ENCODE assay signal across 2 cellular contexts in the genomic region with DNA sequence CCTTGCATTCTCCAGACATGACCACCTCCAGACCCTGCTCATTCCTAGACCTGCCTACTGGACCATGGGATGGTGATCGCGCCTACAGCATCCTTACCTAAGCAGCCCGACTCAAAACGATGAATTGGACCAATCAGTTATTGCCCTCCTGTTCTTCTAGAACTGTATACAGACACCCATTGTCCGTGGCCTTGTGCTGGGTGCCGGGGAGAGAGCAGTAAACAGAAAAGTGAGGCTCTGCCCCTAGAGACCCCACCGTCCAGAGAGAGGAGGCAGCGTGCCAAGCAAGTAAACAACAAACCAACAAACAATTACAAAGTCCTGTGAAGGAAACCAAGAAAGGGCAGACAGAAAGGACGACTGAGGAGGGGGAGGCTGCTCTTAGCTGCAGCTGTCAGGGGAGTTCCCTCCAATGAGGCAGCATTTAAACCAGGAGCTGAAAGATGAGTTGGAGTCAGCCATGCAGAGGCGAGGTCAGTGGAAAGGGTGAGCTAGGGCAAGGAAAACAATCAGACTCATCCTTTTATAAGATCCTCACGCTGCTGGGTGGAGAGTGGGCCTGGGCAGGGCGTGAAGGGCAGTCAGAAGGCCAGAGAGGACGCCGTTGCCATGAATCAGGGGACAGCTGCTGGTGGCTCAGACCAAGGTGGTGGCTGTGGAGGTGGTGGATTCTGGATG.
TF ChIP-seq lines count a peak whose summit lies in the region.

No MANE protein-coding gene starts in this region.

TF ChIP-seq in GM23338, 12 proteins besides CTCF, POLR2A, EP300 and RAD21 (continues in another document):
- TF ChIP-seq, protein P1, sequence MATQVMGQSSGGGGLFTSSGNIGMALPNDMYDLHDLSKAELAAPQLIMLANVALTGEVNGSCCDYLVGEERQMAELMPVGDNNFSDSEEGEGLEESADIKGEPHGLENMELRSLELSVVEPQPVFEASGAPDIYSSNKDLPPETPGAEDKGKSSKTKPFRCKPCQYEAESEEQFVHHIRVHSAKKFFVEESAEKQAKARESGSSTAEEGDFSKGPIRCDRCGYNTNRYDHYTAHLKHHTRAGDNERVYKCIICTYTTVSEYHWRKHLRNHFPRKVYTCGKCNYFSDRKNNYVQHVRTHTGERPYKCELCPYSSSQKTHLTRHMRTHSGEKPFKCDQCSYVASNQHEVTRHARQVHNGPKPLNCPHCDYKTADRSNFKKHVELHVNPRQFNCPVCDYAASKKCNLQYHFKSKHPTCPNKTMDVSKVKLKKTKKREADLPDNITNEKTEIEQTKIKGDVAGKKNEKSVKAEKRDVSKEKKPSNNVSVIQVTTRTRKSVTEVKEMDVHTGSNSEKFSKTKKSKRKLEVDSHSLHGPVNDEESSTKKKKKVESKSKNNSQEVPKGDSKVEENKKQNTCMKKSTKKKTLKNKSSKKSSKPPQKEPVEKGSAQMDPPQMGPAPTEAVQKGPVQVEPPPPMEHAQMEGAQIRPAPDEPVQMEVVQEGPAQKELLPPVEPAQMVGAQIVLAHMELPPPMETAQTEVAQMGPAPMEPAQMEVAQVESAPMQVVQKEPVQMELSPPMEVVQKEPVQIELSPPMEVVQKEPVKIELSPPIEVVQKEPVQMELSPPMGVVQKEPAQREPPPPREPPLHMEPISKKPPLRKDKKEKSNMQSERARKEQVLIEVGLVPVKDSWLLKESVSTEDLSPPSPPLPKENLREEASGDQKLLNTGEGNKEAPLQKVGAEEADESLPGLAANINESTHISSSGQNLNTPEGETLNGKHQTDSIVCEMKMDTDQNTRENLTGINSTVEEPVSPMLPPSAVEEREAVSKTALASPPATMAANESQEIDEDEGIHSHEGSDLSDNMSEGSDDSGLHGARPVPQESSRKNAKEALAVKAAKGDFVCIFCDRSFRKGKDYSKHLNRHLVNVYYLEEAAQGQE (IDR thresholded peaks at IDR 0.05; ENCODE audit: unreplicated experiment), result no peak
- no peak for TF ChIP-seq EZH2 (IDR thresholded peaks at IDR 0.05; ENCODE audit: low read depth, unreplicated experiment)
- TF ChIP-seq, protein P2, sequence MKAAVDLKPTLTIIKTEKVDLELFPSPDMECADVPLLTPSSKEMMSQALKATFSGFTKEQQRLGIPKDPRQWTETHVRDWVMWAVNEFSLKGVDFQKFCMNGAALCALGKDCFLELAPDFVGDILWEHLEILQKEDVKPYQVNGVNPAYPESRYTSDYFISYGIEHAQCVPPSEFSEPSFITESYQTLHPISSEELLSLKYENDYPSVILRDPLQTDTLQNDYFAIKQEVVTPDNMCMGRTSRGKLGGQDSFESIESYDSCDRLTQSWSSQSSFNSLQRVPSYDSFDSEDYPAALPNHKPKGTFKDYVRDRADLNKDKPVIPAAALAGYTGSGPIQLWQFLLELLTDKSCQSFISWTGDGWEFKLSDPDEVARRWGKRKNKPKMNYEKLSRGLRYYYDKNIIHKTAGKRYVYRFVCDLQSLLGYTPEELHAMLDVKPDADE (IDR thresholded peaks at IDR 0.05), result no peak
- no peak for TF ChIP-seq ZNF462 (CRISPR knock-in tag; IDR thresholded peaks at IDR 0.05)
- no peak for TF ChIP-seq EZH2phosphoT487 (IDR thresholded peaks at IDR 0.05; ENCODE audit: unreplicated experiment)
- TF ChIP-seq ZNF114 (CRISPR knock-in tag; IDR thresholded peaks at IDR 0.05), result no peak
- no peak for TF ChIP-seq JUNB (IDR thresholded peaks at IDR 0.05; ENCODE audit: unreplicated experiment)
- TF ChIP-seq POLR2AphosphoS5 (IDR thresholded peaks at IDR 0.05; ENCODE audit: low read depth), result no peak

TF ChIP-seq in neural cell, 6 proteins besides CTCF, POLR2A, EP300 and RAD21:
- TF ChIP-seq POLR2AphosphoS5 (IDR thresholded peaks at IDR 0.05), result no peak
- TF ChIP-seq MXI1 (conservative IDR thresholded peaks at IDR 0.05; ENCODE audit: poor library complexity, severe bottlenecking), result no peak
- no peak for TF ChIP-seq EZH2 (IDR thresholded peaks at IDR 0.05; ENCODE audit: borderline replicate concordance, insufficient read depth, low read length, poor library complexity, severe bottlenecking)
- TF ChIP-seq TAF1 (IDR thresholded peaks at IDR 0.05; ENCODE audit: low read depth), result no peak
- TF ChIP-seq SMC3 (conservative IDR thresholded peaks at IDR 0.05; ENCODE audit: poor library complexity), result no peak
- TF ChIP-seq, protein P1 (IDR thresholded peaks at IDR 0.05; ENCODE audit: borderline replicate concordance), result no peak
